ENCODE assay signal across 8 cellular contexts in the genomic region with DNA sequence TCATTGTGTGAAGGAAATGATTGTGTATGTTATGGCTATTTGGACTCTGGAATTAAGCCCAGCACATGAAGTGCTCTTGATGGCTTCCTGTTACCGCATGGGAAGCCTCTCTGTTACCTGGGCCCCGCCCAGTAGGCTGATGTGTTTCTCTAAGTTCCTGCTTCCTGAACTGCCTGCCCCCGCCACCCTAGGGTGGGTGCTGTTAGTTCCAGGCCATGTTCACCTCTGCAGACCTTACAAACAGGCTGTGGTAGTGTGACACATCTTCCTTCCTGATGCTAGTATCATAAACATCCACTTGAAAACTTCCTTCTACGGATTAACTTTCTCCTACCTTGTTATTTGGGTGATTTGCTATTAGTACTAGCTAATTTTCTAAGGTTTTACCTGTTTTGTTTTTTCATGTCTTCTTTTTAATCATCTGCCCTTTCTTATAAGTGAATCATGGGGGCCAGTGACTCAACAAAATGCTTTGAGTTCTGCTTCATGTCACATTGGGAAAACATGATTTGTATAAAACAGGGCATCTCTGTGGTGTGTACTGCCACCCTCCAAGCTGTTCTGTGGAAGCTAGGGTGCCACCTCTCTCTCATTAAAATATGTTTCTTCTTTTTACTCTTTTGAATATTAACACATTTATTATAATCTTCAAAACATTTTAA. TPM values are rescaled to one million over a fixed set of nuclear protein-coding genes. Genes with fewer than 3 reads are reported as not detected.
A peak's percentile ranks its signal among the peaks of the same experiment; 100 is the strongest.
DNase-seq lines count a peak whose midpoint lies in the region; ATAC-seq, FAIRE-seq and TF ChIP-seq lines count a peak whose summit lies in the region.

No MANE protein-coding gene starts in this region.

- peak overlapping the region; percentile 40; the same call in 1 of the 2 replicates for H2AFZ ChIP-seq in SK-N-SH (ENCODE audit: low read depth)
- H2AFZ ChIP-seq in astrocyte (ENCODE audit: low read depth, low read length), result no peak overlapping the region
- H2AFZ ChIP-seq in HepG2 (ENCODE audit: low read length), result no peak overlapping the region

- H3K27me3 Mint-ChIP-seq in astrocyte (ENCODE audit: low read depth, unreplicated experiment), result no peaks in the 10 kb centered on the region

- no peak for TF ChIP-seq POLR2A in HepG2 (IDR thresholded peaks at IDR 0.05; ENCODE audit: insufficient read depth in 1 of 2, low read depth in 2 of 2, low read length in 2 of 2)

- no peaks in the 10 kb centered on the region for H3K9me3 ChIP-seq in SK-N-SH
- no peaks in the 10 kb centered on the region for H3K9me3 ChIP-seq in astrocyte (ENCODE audit: insufficient read depth, low read depth, low read length)
- H3K9me3 ChIP-seq in HepG2 (ENCODE audit: low read length), result no peaks in the 10 kb centered on the region

- no TSS peak for BruUV-seq in HepG2 (replicated peaks; lab: Mats Ljungman, UMichigan)

- no peaks in the 10 kb centered on the region for H3K27me3 ChIP-seq in SK-N-SH (ENCODE audit: insufficient read depth)
- no peaks in the 10 kb centered on the region for H3K27me3 ChIP-seq in astrocyte (ENCODE audit: insufficient read depth, low read length)
- no peaks in the 10 kb centered on the region for H3K27me3 ChIP-seq in HepG2 (ENCODE audit: control insufficient read depth in 1 of 2, insufficient read depth in 2 of 2, low read length in 2 of 2)

- intact Hi-C loops in HepG2 (cut with micrococcal nuclease; ENCODE audit: unreplicated experiment), result loop anchor here (1.0 to 2.0 kb wide), 4 partner anchors 40 to 267 kb away; a partner anchor contains a TSS

- TF ChIP-seq CTCF in SK-N-SH (IDR thresholded peaks at IDR 0.05) (no peak), astrocyte (IDR thresholded peaks at IDR 0.05; ENCODE audit: insufficient read depth, low read depth, low read length) (no peak), HepG2 (CRISPR knock-in tag; IDR thresholded peaks at IDR 0.05) (no peak)

- POLR2A ChIA-PET in SK-N-SH (lab: Yijun Ruan, JAX) (no interaction called here), HepG2 (lab: Yijun Ruan, JAX) (interaction anchor here (1.5 kb wide), 1 partner anchor 41 kb away, joined by 5 read pairs; a partner anchor contains a TSS)

- H3K9me3 Mint-ChIP-seq in astrocyte (ENCODE audit: unreplicated experiment), result no peaks in the 10 kb centered on the region

- H3F3A ChIP-seq in SK-N-SH (replicated peaks; ENCODE audit: insufficient read depth), result no peaks in the 10 kb centered on the region

- DNase-seq in H4 (ENCODE audit: low spot score), result peak; percentile 5
- no peak for DNase-seq in SK-N-SH
- peak; percentile 47 for DNase-seq in astrocyte (ENCODE audit: low read depth)
- peak; percentile 35 for DNase-seq in HepG2 (ENCODE audit: low spot score)
- peak; percentile 20 to 25 for DNase-seq in stimulated activated CD8-positive, alpha-beta memory T cell treated with anti-CD3 and anti-CD28 coated beads, Interleukin-7, amount 100 ng/mL, for 48 hours (ENCODE audit: extremely low read depth in 1 of 2, low read depth in 1 of 2)
- DNase-seq in OCI-M2 (lab: John Stamatoyannopoulos, UW; ENCODE audit: unreplicated experiment), result no peak

- TF ChIP-seq RAD21 in SK-N-SH (IDR thresholded peaks at IDR 0.05; ENCODE audit: low read length) (no peak), HepG2 (CRISPR knock-in tag; IDR thresholded peaks at IDR 0.05) (no peak)

- FAIRE-seq in astrocyte (lab: Jason Lieb, UNC) (no peak), HepG2 (lab: Jason Lieb, UNC) (no peak)

- H3K9ac ChIP-seq in SK-N-SH (no peak overlapping the region), astrocyte (ENCODE audit: low read length) (no peak overlapping the region), HepG2 (ENCODE audit: insufficient read depth, low read depth, low read length) (no peak overlapping the region)

- in situ Hi-C loops in HepG2 (cut with HindIII; ENCODE audit: extremely low pct_ligation_motif_present, low pct_unique_long_range_greater_than_20kb), result loop anchor here (5.0 kb wide), 1 partner anchor 99 kb away; no protein-coding TSS in a partner anchor

- peaks cover 18% of the 10 kb centered on the region for H3K4me1 Mint-ChIP-seq in astrocyte (ENCODE audit: low read depth, unreplicated experiment)

- ATAC-seq in HepG2 (peak; percentile 34; the same call in 2 of the 3 replicates), GM21825 (IDR thresholded peaks at IDR 0.05; ENCODE audit: unreplicated experiment) (no peak), GM21737 (IDR thresholded peaks at IDR 0.05; ENCODE audit: unreplicated experiment) (no peak)

- H3K36me3 ChIP-seq in SK-N-SH (replicated peaks in 1 of 2; ENCODE audit: control insufficient read depth in 1 of 2, insufficient read depth in 2 of 2, low read length in 1 of 2) (peaks cover 0 to 2% of the 10 kb centered on the region in 2 experiments), astrocyte (ENCODE audit: insufficient read depth, low read length) (no peaks in the 10 kb centered on the region), HepG2 (replicated peaks in 1 of 2; ENCODE audit: control insufficient read depth in 1 of 2, insufficient read depth in 2 of 2, low read length in 2 of 2) (peaks cover 0 to 16% of the 10 kb centered on the region in 2 experiments; a peak in 4 of 5 replicates)

- H4K20me1 ChIP-seq in SK-N-SH (ENCODE audit: insufficient read depth) (no peaks in the 10 kb centered on the region), astrocyte (ENCODE audit: insufficient read depth, low read length) (peaks cover 3% of the 10 kb centered on the region), HepG2 (ENCODE audit: insufficient read depth, low read length) (no peaks in the 10 kb centered on the region)

- H3K4me1 ChIP-seq in SK-N-SH (ENCODE audit: control insufficient read depth in 1 of 2, insufficient read depth in 2 of 2, low read depth in 1 of 2, low read length in 1 of 2) (peaks cover 4 to 6% of the 10 kb centered on the region in 2 experiments; a peak in 3 of 4 replicates), astrocyte (ENCODE audit: insufficient read depth, low read length) (peaks cover 11% of the 10 kb centered on the region), HepG2 (ENCODE audit: insufficient read depth, low read length) (peaks cover 62% of the 10 kb centered on the region)

- no peak overlapping the region for H3K4me3 Mint-ChIP-seq in astrocyte (ENCODE audit: unreplicated experiment)

- H3K79me2 ChIP-seq in SK-N-SH (ENCODE audit: insufficient read depth), result no peaks in the 10 kb centered on the region
- H3K79me2 ChIP-seq in astrocyte (ENCODE audit: insufficient read depth, low read length), result no peaks in the 10 kb centered on the region
- peaks cover 3% of the 10 kb centered on the region for H3K79me2 ChIP-seq in HepG2 (ENCODE audit: insufficient read depth, low read length)

- H3K4me2 ChIP-seq in SK-N-SH (no peak overlapping the region), astrocyte (ENCODE audit: low read length) (peak overlapping the region; percentile 40), HepG2 (ENCODE audit: low read depth, low read length) (no peak overlapping the region)

- H3K9me2 ChIP-seq in SK-N-SH, result no peaks in the 10 kb centered on the region

- peak overlapping the region; percentile 92 for H3K27ac Mint-ChIP-seq in astrocyte (ENCODE audit: unreplicated experiment)

- no peak for TF ChIP-seq EP300 in SK-N-SH (IDR thresholded peaks at IDR 0.05; ENCODE audit: borderline replicate concordance in 1 of 2, low read depth in 1 of 2, low read length in 1 of 2)
- no peak for TF ChIP-seq EP300 in HepG2 (IDR thresholded peaks at IDR 0.05; ENCODE audit: low read depth in 2 of 2, low read length in 2 of 2)
- no peak for TF ChIP-seq EP300 in HepG2 (CRISPR knock-in tag; IDR thresholded peaks at IDR 0.05; ENCODE audit: borderline replicate concordance)

- 77% methylated on average over 4 of the region's 4 CpGs for WGBS in SK-N-SH (ENCODE audit: low lambda C conversion rate)
- WGBS in HepG2 (ENCODE audit: low lambda C conversion rate), result 87% methylated on average over 4 of the region's 4 CpGs

- CTCF ChIA-PET in SK-N-SH (lab: Yijun Ruan, JAX) (interaction anchor here (0.6 to 2.5 kb wide), 10 partner anchors 16 to 127 kb away, joined by 3 to 32 read pairs (median 5); no protein-coding TSS in a partner anchor), HepG2 (lab: Yijun Ruan, JAX; ENCODE audit: low intra/inter-chr PET ratio, low total read pairs) (interaction anchor here (1.9 kb wide), 1 partner anchor 101 kb away, joined by 11 read pairs; no protein-coding TSS in a partner anchor)

- H3K36me3 Mint-ChIP-seq in astrocyte (ENCODE audit: low read depth, unreplicated experiment), result no peaks in the 10 kb centered on the region

- H3K27ac ChIP-seq in SK-N-SH (ENCODE audit: low read depth in 2 of 2, low read length in 1 of 2) (no peak overlapping the region), astrocyte (ENCODE audit: low read depth, low read length) (no peak overlapping the region), HepG2 (ENCODE audit: extremely low read length, insufficient read depth, low read length) (peak overlapping the region; percentile 2)

- no peak overlapping the region for H3K4me3 ChIP-seq in SK-N-SH (ENCODE audit: low read depth in 2 of 2, low read length in 1 of 2)
- H3K4me3 ChIP-seq in astrocyte (ENCODE audit: insufficient read depth, low read depth, low read length), result no peak overlapping the region
- no peak overlapping the region for H3K4me3 ChIP-seq in HepG2 (replicated peaks in 1 of 3; ENCODE audit: insufficient read depth in 1 of 3, low read depth in 2 of 3, low read length in 3 of 3)

RNA-seq across cellular contexts. Expression of a gene that starts 40.6 kb away (rescaled TPM):
- total RNA-seq in H4 (2014; rRNA removed; shearing (Covaris generic)), result 3.0 and 4.1 TPM in 2 replicates
- polyA plus RNA-seq in SK-N-SH (2012; rRNA removed), result 1.4 and 1.6 TPM in 2 replicates
- polyA plus RNA-seq in SK-N-SH (2012; cell fraction: cytosol; rRNA removed), result 2.5 and 3.3 TPM in 2 replicates
- 0.73 and 1.1 TPM in 2 replicates for polyA plus RNA-seq in SK-N-SH (2012; cell fraction: nucleus; rRNA removed)
- total RNA-seq in astrocyte, result 14.1 and 15.9 TPM in 2 replicates
- 28.8 and 49.2 TPM in 2 replicates for total RNA-seq in HepG2 (2016; rRNA removed; fragmentation: Illumina TruSeq; extraction: Trizol)
- 2.4 and 2.6 TPM in 2 replicates for total RNA-seq in HepG2 (2016; cell fraction: cytosol; rRNA removed; fragmentation: Illumina TruSeq; extraction: Trizol; ENCODE audit: low read depth)
- total RNA-seq in HepG2 (2016; cell fraction: insoluble cytoplasmic fraction; rRNA removed; fragmentation: Illumina TruSeq; extraction: Trizol), result 28.8 and 50.1 TPM in 2 replicates
- 18.7 and 20.1 TPM in 2 replicates for total RNA-seq in HepG2 (2016; cell fraction: membrane; rRNA removed; fragmentation: Illumina TruSeq; extraction: Trizol)
- 21.9 and 24.0 TPM in 2 replicates for total RNA-seq in HepG2 (2016; cell fraction: nucleus; rRNA removed; fragmentation: Illumina TruSeq; extraction: Trizol)
- polyA plus RNA-seq in HepG2 (2011; rRNA removed), result 9.1 and 10.9 TPM in 2 replicates
- polyA plus RNA-seq in HepG2 (2011; cell fraction: cytosol; rRNA removed), result 5.4 and 9.9 TPM in 2 replicates
- 3.0 and 3.8 TPM in 2 replicates for polyA plus RNA-seq in HepG2 (2011; cell fraction: nucleus; rRNA removed)
- 14.3 and 18.3 TPM in 2 replicates for polyA plus RNA-seq in HepG2 (2012)
- polyA plus RNA-seq in HepG2 (2016; cell fraction: cytosol; fragmentation: Illumina TruSeq; extraction: Trizol; ENCODE audit: low read depth), result 2.0 and 2.3 TPM in 2 replicates
- 41.2 and 44.0 TPM in 2 replicates for polyA plus RNA-seq in HepG2 (2016; cell fraction: insoluble cytoplasmic fraction; fragmentation: Illumina TruSeq; extraction: Trizol; ENCODE audit: low read depth)
- polyA plus RNA-seq in HepG2 (2016; cell fraction: membrane; fragmentation: Illumina TruSeq; extraction: Trizol; ENCODE audit: low read depth), result 9.8 and 9.9 TPM in 2 replicates
- 22.0 and 22.3 TPM in 2 replicates for polyA plus RNA-seq in HepG2 (2016; cell fraction: nucleus; fragmentation: Illumina TruSeq; extraction: Trizol; ENCODE audit: insufficient read depth, low read depth)
- polyA minus RNA-seq in HepG2 (2011; rRNA and poly(A)+ RNA removed; ENCODE audit: low replicate concordance), result 0.14 and 7.0 TPM in 2 replicates
- polyA minus RNA-seq in HepG2 (2011; cell fraction: cytosol; rRNA and poly(A)+ RNA removed), result 13.6 and 16.5 TPM in 2 replicates
- polyA minus RNA-seq in HepG2 (2011; cell fraction: nucleus; rRNA and poly(A)+ RNA removed), result 16.2 and 18.3 TPM in 2 replicates

Comparison
In these comparisons a context has a peak if more than half of its experiments do, and no peak if none do; other contexts are left out.
1. DNase-seq: peak in H4 (single experiment), astrocyte (single experiment), HepG2 (single experiment) and stimulated activated CD8-positive, alpha-beta memory T cell treated with anti-CD3 and anti-CD28 coated beads, Interleukin-7, amount 100 ng/mL, for 48 hours (2 of 2); none in SK-N-SH (single experiment) and OCI-M2 (single experiment).